In the genomic region with DNA sequence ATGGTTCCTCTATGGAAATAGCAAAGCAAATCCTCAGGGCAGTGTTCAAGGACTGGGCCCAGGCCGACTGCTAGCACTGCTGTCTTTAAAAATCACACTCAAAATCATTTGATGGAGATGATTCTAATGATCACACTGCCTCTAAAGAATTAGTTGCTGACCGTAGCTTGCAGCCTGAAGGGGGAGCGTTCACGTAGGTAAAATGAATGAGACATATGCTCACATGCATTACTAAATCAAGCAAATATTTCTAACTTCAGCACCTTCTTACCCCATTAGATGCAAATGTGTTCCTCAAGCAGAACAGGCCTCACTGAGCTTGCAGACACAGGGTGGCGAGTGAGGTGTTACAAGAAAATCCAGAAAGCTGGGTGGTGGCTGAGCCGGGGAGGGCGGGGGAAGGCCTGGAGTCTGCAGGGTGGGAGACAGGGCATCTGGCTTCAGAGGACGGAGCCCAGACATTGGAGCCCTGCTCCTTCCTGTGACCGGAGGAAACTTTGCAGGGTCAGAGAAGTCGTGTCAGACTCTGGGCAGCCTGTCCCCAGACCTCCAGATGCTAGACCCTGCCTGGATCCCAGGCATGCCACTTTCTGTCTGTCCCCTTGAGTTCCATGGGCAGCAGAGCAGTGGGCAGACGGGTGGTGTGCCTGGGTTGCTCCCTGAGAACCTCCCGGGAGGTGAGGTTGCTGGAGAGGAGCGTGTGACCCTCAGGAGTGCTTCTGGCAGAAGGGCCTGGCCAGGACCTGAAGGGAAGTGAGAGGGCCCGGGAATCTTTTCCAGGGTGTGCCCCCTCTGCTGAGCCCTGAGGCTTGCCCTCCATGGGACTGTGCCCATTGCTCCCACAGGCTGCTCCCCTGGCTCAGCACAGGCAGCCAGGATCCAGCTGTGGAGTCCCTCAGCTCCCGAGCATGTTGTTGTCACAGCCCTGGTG, we compare ENCODE assay signal across 18 cellular contexts. TPM values are rescaled to one million over a fixed set of nuclear protein-coding genes. Genes with fewer than 3 reads are reported as not detected.
DNase-seq lines count a peak whose midpoint lies in the region; ATAC-seq, FAIRE-seq and TF ChIP-seq lines count a peak whose summit lies in the region.
"Had no signal": no experiment of that assay in that cellular context is flagged by ENCODE, and none has a peak within 500 bp of the region (broad histone marks: within the 10 kb centered on the region; RNA-seq: fewer than 3 reads in every experiment).

No MANE protein-coding gene starts in this region.

- ATAC-seq in HG02973 (IDR thresholded peaks at IDR 0.05; ENCODE audit: unreplicated experiment): no peak
- ATAC-seq: naive thymus-derived CD4-positive, alpha-beta T cell had no signal

- H3K27ac ChIP-seq in Karpas-422 (ENCODE audit: low read length): peak overlapping the region; percentile 80
- H3K27ac ChIP-seq: cardiac muscle cell, HL-60, thoracic aorta had no signal

- H3K4me3 ChIP-seq in Karpas-422 (ENCODE audit: low read length): peak overlapping the region; percentile 58
- H3K4me3 ChIP-seq in bronchial epithelial cell (ENCODE audit: low read depth, low read length): no peak overlapping the region
- H3K4me3 ChIP-seq: cardiac muscle cell, thoracic aorta had no signal

- no peaks in the 10 kb centered on the region for H3K9me2 ChIP-seq in Karpas-422 (replicated peaks; ENCODE audit: insufficient read depth, low read length)

- no peaks in the 10 kb centered on the region for H3K9me3 ChIP-seq in Karpas-422 (ENCODE audit: low read length)
- H3K9me3 ChIP-seq: thoracic aorta had no signal

- H3K9me3 Mint-ChIP-seq in osteocyte (ENCODE audit: unreplicated experiment): no peaks in the 10 kb centered on the region
- H3K9me3 Mint-ChIP-seq: activated T-helper 1 cell treated with anti-CD3 and anti-CD28 coated beads, Interleukin-12 subunit alpha, Interleukin-12 subunit beta, Interleukin-2, Interleukin-4 antibody, amounts not matched to agents 30 ng/mL and 10 ng/mL and 1 ng/mL, durations not matched to agents 14 hours and 24 hours and 36 hours; naive thymus-derived CD4-positive, alpha-beta T cell had no signal

- no peak overlapping the region; the same call in 1 of the 2 replicates for H2AFZ ChIP-seq in Karpas-422 (ENCODE audit: low read length)

- H3K4me1 ChIP-seq in Karpas-422 (ENCODE audit: low read length): peaks cover 63% of the 10 kb centered on the region

- peak overlapping the region; percentile 57 for H3K9ac ChIP-seq in Karpas-422 (ENCODE audit: low read length)

- FAIRE-seq in bronchial epithelial cell (lab: Jason Lieb, UNC) (no peak), RCC 7860 (lab: Jason Lieb, UNC) (no peak), H54 (lab: Jason Lieb, UNC) (no peak)

- H3K4me1 Mint-ChIP-seq in osteocyte (ENCODE audit: unreplicated experiment): no peaks in the 10 kb centered on the region
- H3K4me1 Mint-ChIP-seq: naive thymus-derived CD4-positive, alpha-beta T cell had no signal

- peaks cover 37% of the 10 kb centered on the region for H3K27me3 Mint-ChIP-seq in osteocyte (ENCODE audit: unreplicated experiment)

- TF ChIP-seq POLR2A in H54 (IDR thresholded peaks at IDR 0.05; ENCODE audit: low read depth, low read length): no peak

- DNase-seq in DMS 273 (lab: John Stamatoyannopoulos, UW; ENCODE audit: unreplicated experiment) (peak; percentile 57), Karpas-422 (peak; percentile 94), bronchial epithelial cell (ENCODE audit: low read depth) (peak; percentile 10), osteocyte (ENCODE audit: extremely low spot score, unreplicated experiment) (peak; percentile 67), RCC 7860 (ENCODE audit: low spot score) (no peak), H54 (ENCODE audit: insufficient read length, low spot score) (no peak)
- DNase-seq: activated CD8-positive, alpha-beta memory T cell treated with anti-CD3 and anti-CD28 coated beads for 24 hours; C1 segment of cervical spinal cord; MV-4-11; naive thymus-derived CD4-positive, alpha-beta T cell; NCI-H2081 treated with DMSO at 0.1 percent for 48 hours had no signal

- H3K79me2 ChIP-seq in Karpas-422 (ENCODE audit: low read length): no peaks in the 10 kb centered on the region

- no peak overlapping the region for H3K27ac Mint-ChIP-seq in osteocyte (ENCODE audit: unreplicated experiment)
- H3K27ac Mint-ChIP-seq: activated T-helper 1 cell treated with anti-CD3 and anti-CD28 coated beads, Interleukin-12 subunit alpha, Interleukin-12 subunit beta, Interleukin-2, Interleukin-4 antibody, amounts not matched to agents 30 ng/mL and 10 ng/mL and 1 ng/mL, durations not matched to agents 14 hours and 24 hours and 36 hours; naive thymus-derived CD4-positive, alpha-beta T cell; progenitor cell of endocrine pancreas had no signal

- H3K27me3 ChIP-seq in Karpas-422 (ENCODE audit: low read length) (no peaks in the 10 kb centered on the region), bronchial epithelial cell (ENCODE audit: control insufficient read depth, insufficient read depth, low read length) (peaks cover 3% of the 10 kb centered on the region)

- no peak for TF ChIP-seq CTCF in bronchial epithelial cell (IDR thresholded peaks at IDR 0.05; ENCODE audit: insufficient read depth, low read length, severe bottlenecking)
- TF ChIP-seq CTCF in osteocyte (IDR thresholded peaks at IDR 0.05): peak; percentile 12

- no peaks in the 10 kb centered on the region for H3K36me3 Mint-ChIP-seq in osteocyte (ENCODE audit: unreplicated experiment)
- H3K36me3 Mint-ChIP-seq: naive thymus-derived CD4-positive, alpha-beta T cell had no signal

- peak overlapping the region; percentile 74 for H3K4me2 ChIP-seq in Karpas-422 (ENCODE audit: low read depth, low read length, poor library complexity, severe bottlenecking)

- H4K20me1 ChIP-seq in Karpas-422 (ENCODE audit: insufficient read depth, low read depth, low read length): no peaks in the 10 kb centered on the region

- no peak overlapping the region for H3K4me3 Mint-ChIP-seq in osteocyte (ENCODE audit: unreplicated experiment)
- H3K4me3 Mint-ChIP-seq: activated T-helper 1 cell treated with anti-CD3 and anti-CD28 coated beads, Interleukin-12 subunit alpha, Interleukin-12 subunit beta, Interleukin-2, Interleukin-4 antibody, amounts not matched to agents 30 ng/mL and 10 ng/mL and 1 ng/mL, durations not matched to agents 14 hours and 24 hours and 36 hours; naive thymus-derived CD4-positive, alpha-beta T cell had no signal

- H3K36me3 ChIP-seq in Karpas-422 (ENCODE audit: insufficient read depth, low read length) (no peaks in the 10 kb centered on the region), bronchial epithelial cell (ENCODE audit: control insufficient read depth, insufficient read depth, low read length) (no peaks in the 10 kb centered on the region)
- H3K36me3 ChIP-seq: cardiac muscle cell, thoracic aorta had no signal

RNA-seq across cellular contexts. Expression of a gene that starts 7.1 kb away (rescaled TPM):
- not detected in 2 replicates for total RNA-seq in Karpas-422 (2014; rRNA removed; shearing (Covaris generic); ENCODE audit: low replicate concordance)
- total RNA-seq in bronchial epithelial cell (not detected in 2 replicates), osteocyte (not detected in 2 replicates)
- total RNA-seq: cardiac muscle cell, fibroblast of lung, progenitor cell of endocrine pancreas, thoracic aorta had no signal

RNA-seq across cellular contexts. Expression of a gene that starts 28.3 kb away (rescaled TPM):
- 15.8 and 19.0 TPM in 2 replicates for total RNA-seq in Karpas-422 (2014; rRNA removed; shearing (Covaris generic); ENCODE audit: low replicate concordance)
- total RNA-seq in bronchial epithelial cell (11.8 and 19.7 TPM in 2 replicates), osteocyte (30.0 and 34.3 TPM in 2 replicates)

Comparison
In these comparisons a context has a peak if more than half of its experiments do, and no peak if none do; other contexts are left out.
1. DNase-seq: peak in DMS 273 (single experiment), Karpas-422 (single experiment), bronchial epithelial cell (single experiment) and osteocyte (single experiment); none in RCC 7860 (single experiment) and H54 (single experiment).